ENCODE assay signal across 13 cellular contexts in genomic region chr5:98767563-98767962, GRCh38. TPM values are rescaled to one million over a fixed set of nuclear protein-coding genes. Genes with fewer than 3 reads are reported as not detected.
DNase-seq lines count a peak whose midpoint lies in the region; ATAC-seq, FAIRE-seq and TF ChIP-seq lines count a peak whose summit lies in the region.
"Had no signal": no experiment of that assay in that cellular context is flagged by ENCODE, and none has a peak within 500 bp of the region (broad histone marks: within the 10 kb centered on the region; RNA-seq: fewer than 3 reads in every experiment).

No MANE protein-coding gene starts in this region.

- intact Hi-C loops in Calu3 (cut with micrococcal nuclease; ENCODE audit: unreplicated experiment): loop anchor here (5.0 kb wide), 1 partner anchor 560 kb away; no protein-coding TSS in a partner anchor
- intact Hi-C loops in esophagus muscularis mucosa (cut with DNase I): loop anchor here (10.0 kb wide), 1 partner anchor 313 kb away; no protein-coding TSS in a partner anchor

- DNase-seq in Calu3 (no peak), M059J (ENCODE audit: low read depth) (peak; percentile 30), esophagus muscularis mucosa (ENCODE audit: extremely low spot score) (no peak), neural crest cell (ENCODE audit: low read depth, low spot score) (no peak), frontal cortex (ENCODE audit: low spot score in 2 of 2) (no peak), NCI-H187 treated with DMSO at 0.1 percent for 48 hours (lab: John Stamatoyannopoulos, UW) (no peak), erythroblast (lab: John Stamatoyannopoulos, UW) (no peak)
- no peak for DNase-seq in stimulated activated naive CD8-positive, alpha-beta T cell treated with anti-CD3 and anti-CD28 coated beads, Interleukin-15, Interleukin-2, amounts not matched to agents 100 U/mL and 50 U/mL, for 24 hours

- H3K4me3 ChIP-seq in esophagus muscularis mucosa: peak overlapping the region in 3 of 4 donors; percentile 81 to 94 (median 87)

- TF ChIP-seq POLR2A in esophagus muscularis mucosa (IDR thresholded peaks at IDR 0.05; ENCODE audit: low read depth) (no peak), erythroblast (IDR thresholded peaks at IDR 0.05; ENCODE audit: low read length) (no peak)

- H3K9me3 ChIP-seq in esophagus muscularis mucosa: no peaks in the 10 kb centered on the region
- H3K9me3 ChIP-seq: adrenal gland, left lung had no signal

- 39% methylated on average over 2 of the region's 2 CpGs for WGBS in esophagus muscularis mucosa

- ATAC-seq in stimulated activated naive CD8-positive, alpha-beta T cell treated with anti-CD3 and anti-CD28 coated beads, Interleukin-15, Interleukin-2, amounts not matched to agents 100 U/mL and 50 U/mL, for 24 hours: no peak

- BruUV-seq in Calu3 (replicated peaks; lab: Mats Ljungman, UMichigan): no TSS peak

- TF ChIP-seq CTCF in Calu3 (IDR thresholded peaks at IDR 0.05; ENCODE audit: unreplicated experiment): no peak
- TF ChIP-seq CTCF in esophagus muscularis mucosa (IDR thresholded peaks at IDR 0.05): no peak
- TF ChIP-seq CTCF in neural crest cell (conservative IDR thresholded peaks at IDR 0.05): no peak

- H3K9me3 Mint-ChIP-seq in Calu3 (ENCODE audit: low read depth, unreplicated experiment): no peaks in the 10 kb centered on the region
- peaks cover under 1% of the 10 kb centered on the region for H3K9me3 Mint-ChIP-seq in neural crest cell

- H3K27me3 ChIP-seq in esophagus muscularis mucosa: no peaks in the 10 kb centered on the region

- H3K36me3 Mint-ChIP-seq in Calu3 (ENCODE audit: insufficient read depth, unreplicated experiment) (peaks cover 39% of the 10 kb centered on the region), neural crest cell (ENCODE audit: low read depth) (peaks cover 5% of the 10 kb centered on the region)

- no peak for TF ChIP-seq EP300 in esophagus muscularis mucosa (IDR thresholded peaks at IDR 0.05)

- H3K4me1 ChIP-seq in esophagus muscularis mucosa: peaks cover 10 to 37% (median 28%) of the 10 kb centered on the region in 4 donors

- H3K36me3 ChIP-seq in esophagus muscularis mucosa: no peaks in the 10 kb centered on the region
- H3K36me3 ChIP-seq: adrenal gland, left lung had no signal

- CTCF ChIA-PET in Calu3 (lab: Charles Lee): interaction anchor here (1.0 to 2.6 kb wide), 2 partner anchors 28 to 127 kb away, joined by 3 to 11 read pairs; no protein-coding TSS in a partner anchor

- H3K4me1 Mint-ChIP-seq in Calu3 (ENCODE audit: low read depth, unreplicated experiment) (peaks cover 28% of the 10 kb centered on the region), neural crest cell (peaks cover 47% of the 10 kb centered on the region)

- H3K27me3 Mint-ChIP-seq in Calu3 (ENCODE audit: unreplicated experiment): no peaks in the 10 kb centered on the region
- no peaks in the 10 kb centered on the region for H3K27me3 Mint-ChIP-seq in neural crest cell (ENCODE audit: low read depth)

- peak overlapping the region; percentile 93 to 94 (median 93) for H3K27ac ChIP-seq in esophagus muscularis mucosa (replicated peaks in 1 of 4)
- H3K27ac ChIP-seq: adrenal gland, HL-60, left lung had no signal

- H3K27ac Mint-ChIP-seq in Calu3 (ENCODE audit: unreplicated experiment) (no peak overlapping the region), neural crest cell (ENCODE audit: unreplicated experiment) (no peak overlapping the region)
- H3K27ac Mint-ChIP-seq: stimulated activated naive B cell treated with anti-CD40 and anti-IgM and Interleukin-4, amounts not matched to agents 10 μg/mL and 1 μg/mL and 100 μg/mL, for 72 hours had no signal

- no peak for FAIRE-seq in frontal cortex (lab: Jason Lieb, UNC)
- FAIRE-seq: colon had no signal

- peak overlapping the region; percentile 82 for H3K4me3 Mint-ChIP-seq in Calu3 (ENCODE audit: low read depth, unreplicated experiment)
- peak overlapping the region; percentile 94 for H3K4me3 Mint-ChIP-seq in neural crest cell

RNA-seq across cellular contexts. Expression of gene RGMB, which starts 5.9 kb away (rescaled TPM):
- total RNA-seq in Calu3 (2022): 34.5 and 35.8 TPM in 2 replicates
- 29.9 and 51.1 TPM in 2 replicates for total RNA-seq in M059J (2014; rRNA removed; shearing (Covaris generic))
- total RNA-seq in esophagus muscularis mucosa: 100 to 1,000 TPM; 145 to 198 (median 183) TPM
- 98.3 and 99.4 TPM in 2 replicates for total RNA-seq in neural crest cell
- total RNA-seq in frontal cortex: 34.6 TPM
